ENCODE assay signal across 8 cellular contexts in the genomic region with DNA sequence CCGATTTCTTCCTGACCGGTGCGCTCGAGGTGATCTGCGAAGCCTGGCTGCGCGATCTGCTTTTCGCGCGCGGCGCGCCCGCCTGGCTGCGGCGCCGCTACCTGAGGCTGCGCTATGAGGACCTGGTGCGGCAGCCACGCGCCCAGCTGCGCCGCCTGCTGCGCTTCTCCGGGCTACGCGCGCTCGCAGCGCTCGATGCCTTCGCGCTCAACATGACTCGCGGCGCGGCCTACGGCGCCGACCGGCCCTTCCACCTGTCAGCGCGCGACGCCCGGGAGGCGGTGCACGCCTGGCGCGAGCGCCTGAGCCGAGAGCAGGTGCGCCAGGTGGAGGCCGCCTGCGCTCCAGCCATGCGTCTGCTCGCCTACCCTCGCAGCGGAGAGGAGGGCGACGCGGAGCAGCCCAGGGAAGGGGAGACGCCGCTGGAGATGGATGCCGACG. TPM values are rescaled to one million over a fixed set of nuclear protein-coding genes. Genes with fewer than 3 reads are reported as not detected.
DNase-seq lines count a peak whose midpoint lies in the region; ATAC-seq lines count a peak whose summit lies in the region.

No MANE protein-coding gene starts in this region.

- H3K9me3 ChIP-seq in right cardiac atrium (ENCODE audit: control insufficient read depth, low read length) = no peaks in the 10 kb centered on the region

- peak overlapping the region; percentile 75 for H3K4me3 ChIP-seq in right cardiac atrium (ENCODE audit: low read length)

- 1% methylated on average over 65 of the region's 66 CpGs for WGBS in right cardiac atrium

- peak; percentile 6 for DNase-seq in activated T-cell treated with anti-CD3 and anti-CD28 coated beads for 1 hour (ENCODE audit: low read depth)
- DNase-seq in activated T-cell treated with anti-CD3 and anti-CD28 coated beads, Interleukin-2, amount 50 U/mL, for 1 hour = no peak
- DNase-seq in NCI-H2227 (lab: John Stamatoyannopoulos, UW; ENCODE audit: unreplicated experiment) = peak; percentile 61
- DNase-seq in activated gamma-delta T cell treated with Interleukin-2 at 50 U/mL for 16 hours = peak; percentile 11
- peak; percentile 17 to 61 (median 58) for DNase-seq in right cardiac atrium
- DNase-seq in stimulated activated CD4-positive, alpha-beta T cell treated with anti-CD3 and anti-CD28 coated beads, Interleukin-15, amount 100 ng/mL, for 1 hour (ENCODE audit: low read depth in 1 of 2, low spot score in 1 of 2) = peak; percentile 12 to 16

- H3K27ac ChIP-seq in right cardiac atrium (ENCODE audit: low read length) = peak overlapping the region; percentile 87

- ATAC-seq in right cardiac atrium (peak in 1 of 2 donors; percentile 2), GM19455 (IDR thresholded peaks at IDR 0.05; ENCODE audit: unreplicated experiment) (no peak), GM19328 (IDR thresholded peaks at IDR 0.05; ENCODE audit: unreplicated experiment) (no peak)

- H3K4me1 ChIP-seq in right cardiac atrium (ENCODE audit: control insufficient read depth, insufficient read depth, low read length) = peaks cover 9% of the 10 kb centered on the region

- intact Hi-C loops in right cardiac atrium (cut with DNase I) = no loop called here

- H3K27me3 ChIP-seq in right cardiac atrium (ENCODE audit: control insufficient read depth, insufficient read depth) = no peaks in the 10 kb centered on the region

RNA-seq across cellular contexts. Expression of gene CHST7, which starts 1.4 kb away (rescaled TPM):
- total RNA-seq in right cardiac atrium = 10 to 100 TPM; 12.8 to 41.5 (median 16.2) TPM
- polyA plus RNA-seq in right cardiac atrium = 10.6 TPM

RNA-seq across cellular contexts. Expression of gene ZNF674, which starts 29.7 kb away (rescaled TPM):
- total RNA-seq in right cardiac atrium = 1 to 10 TPM; 2.7 to 3.2 (median 3.0) TPM
- 1.4 TPM for polyA plus RNA-seq in right cardiac atrium
